In the genomic region with DNA sequence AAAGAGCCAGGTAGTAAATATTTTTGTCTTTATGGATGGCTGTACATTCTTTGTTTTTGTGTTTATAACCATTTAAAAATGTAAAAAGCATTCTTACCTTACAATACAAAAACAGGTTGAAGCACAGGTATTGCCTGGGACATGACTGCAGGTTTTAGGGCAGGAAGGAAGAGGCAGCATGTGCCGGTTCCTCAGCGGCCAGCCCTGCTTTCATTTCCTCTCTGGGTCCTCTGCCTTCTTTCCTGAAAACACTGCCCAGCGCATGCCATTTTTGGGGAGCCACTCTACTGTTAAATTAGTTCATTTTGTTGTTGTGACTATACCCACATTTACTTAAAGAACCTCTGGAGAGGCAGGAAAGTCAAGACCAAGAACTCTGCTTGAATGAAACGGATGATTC, we compare ENCODE assay signal across 1 cellular context.
TF ChIP-seq lines count a peak whose summit lies in the region.

No MANE protein-coding gene starts in this region.

TF ChIP-seq in GM12878, 131 proteins besides CTCF, POLR2A, EP300 and RAD21:
- TF ChIP-seq SPI1 (IDR thresholded peaks at IDR 0.05; ENCODE audit: borderline replicate concordance, insufficient read depth, low read depth, low read length), result 0 out of 2 replicates have a peak, but pooled peaks have one; percentile 16
- peak in 1 of 2 experiments; percentile 56; a peak in 1 of 4 replicates for TF ChIP-seq ETV6 (conservative IDR thresholded peaks at IDR 0.05 in 1 of 2, IDR thresholded peaks at IDR 0.05 in 1 of 2; ENCODE audit: borderline replicate concordance in 1 of 2, low read depth in 1 of 2)
- TF ChIP-seq, protein P1, sequence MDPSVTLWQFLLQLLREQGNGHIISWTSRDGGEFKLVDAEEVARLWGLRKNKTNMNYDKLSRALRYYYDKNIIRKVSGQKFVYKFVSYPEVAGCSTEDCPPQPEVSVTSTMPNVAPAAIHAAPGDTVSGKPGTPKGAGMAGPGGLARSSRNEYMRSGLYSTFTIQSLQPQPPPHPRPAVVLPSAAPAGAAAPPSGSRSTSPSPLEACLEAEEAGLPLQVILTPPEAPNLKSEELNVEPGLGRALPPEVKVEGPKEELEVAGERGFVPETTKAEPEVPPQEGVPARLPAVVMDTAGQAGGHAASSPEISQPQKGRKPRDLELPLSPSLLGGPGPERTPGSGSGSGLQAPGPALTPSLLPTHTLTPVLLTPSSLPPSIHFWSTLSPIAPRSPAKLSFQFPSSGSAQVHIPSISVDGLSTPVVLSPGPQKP (IDR thresholded peaks at IDR 0.05; ENCODE audit: low read depth, low read length), result no peak
